In genomic region chr5:134873987-134874830, GRCh38 we compare ENCODE assay signal across 8 cellular contexts. TPM values are rescaled to one million over a fixed set of nuclear protein-coding genes. Genes with fewer than 3 reads are reported as not detected.
DNase-seq lines count a peak whose midpoint lies in the region; ATAC-seq and TF ChIP-seq lines count a peak whose summit lies in the region.

TXNDC15 (plus strand) TSS chr5:134874371; CDS start chr5:134874428, 57 bp downstream.

- peak; percentile 85 to 91 for ATAC-seq in activated naive CD4-positive, alpha-beta T cell treated with anti-CD3 and anti-CD28 coated beads, Interleukin-2, amount 50 U/mL, for 72 hours
- ATAC-seq in thoracic aorta (ENCODE audit: insufficient number of reproducible peaks, low FRiP score, low read depth): peak; percentile 89

- H3K4me3 Mint-ChIP-seq in glutamatergic neuron (ENCODE audit: unreplicated experiment) (peak within 1 kb of the TSS; percentile 97), osteocyte (ENCODE audit: unreplicated experiment) (peak within 1 kb of the TSS; percentile 92)

- H3K9me3 ChIP-seq in MG63 (no peaks in the 10 kb centered on the region), thoracic aorta (no peaks in the 10 kb centered on the region)

- H3K27ac Mint-ChIP-seq in activated naive CD4-positive, alpha-beta T cell treated with anti-CD3 and anti-CD28 coated beads, Interleukin-2, amount 50 U/mL, for 72 hours: peak within 1 kb of the TSS; percentile 95 to 99
- H3K27ac Mint-ChIP-seq in glutamatergic neuron (ENCODE audit: unreplicated experiment) (peak within 1 kb of the TSS; percentile 97), osteocyte (ENCODE audit: unreplicated experiment) (peak within 1 kb of the TSS; percentile 98)

- peaks cover 0 to 21% of the 10 kb centered on the region in 2 donors for H3K36me3 Mint-ChIP-seq in activated naive CD4-positive, alpha-beta T cell treated with anti-CD3 and anti-CD28 coated beads, Interleukin-2, amount 50 U/mL, for 72 hours
- H3K36me3 Mint-ChIP-seq in glutamatergic neuron (ENCODE audit: unreplicated experiment) (no peaks in the 10 kb centered on the region), osteocyte (ENCODE audit: unreplicated experiment) (peaks cover 7% of the 10 kb centered on the region)

- H3K36me3 ChIP-seq in H7 (replicated peaks; ENCODE audit: control insufficient read depth, insufficient read depth, low read length): no peaks in the 10 kb centered on the region
- peaks cover 7% of the 10 kb centered on the region for H3K36me3 ChIP-seq in MG63
- H3K36me3 ChIP-seq in thoracic aorta: no peaks in the 10 kb centered on the region

- H3K27me3 Mint-ChIP-seq in glutamatergic neuron (ENCODE audit: unreplicated experiment) (peaks cover 9% of the 10 kb centered on the region), osteocyte (ENCODE audit: unreplicated experiment) (no peaks in the 10 kb centered on the region)

- H3K4me1 Mint-ChIP-seq in glutamatergic neuron (ENCODE audit: low read depth, unreplicated experiment): peaks cover 7% of the 10 kb centered on the region
- peaks cover 27% of the 10 kb centered on the region for H3K4me1 Mint-ChIP-seq in osteocyte (ENCODE audit: unreplicated experiment)

- TF ChIP-seq CTCF in glutamatergic neuron (IDR thresholded peaks at IDR 0.05; ENCODE audit: partially characterized antibody, unreplicated experiment) (no peak), osteocyte (IDR thresholded peaks at IDR 0.05) (no peak), thoracic aorta (IDR thresholded peaks at IDR 0.05) (no peak)

- H3K27me3 ChIP-seq in H7 (ENCODE audit: control insufficient read depth, insufficient read depth, low read length): no peaks in the 10 kb centered on the region
- no peaks in the 10 kb centered on the region for H3K27me3 ChIP-seq in MG63
- no peaks in the 10 kb centered on the region for H3K27me3 ChIP-seq in thoracic aorta (replicated peaks; ENCODE audit: insufficient read depth)

- H3K4me3 ChIP-seq in H7 (ENCODE audit: insufficient read depth, low read depth, low read length) (peak within 1 kb of the TSS; percentile 89), MG63 (peak within 1 kb of the TSS; percentile 71), thoracic aorta (peak within 1 kb of the TSS; percentile 93)

- H3K9me3 Mint-ChIP-seq in activated naive CD4-positive, alpha-beta T cell treated with anti-CD3 and anti-CD28 coated beads, Interleukin-2, amount 50 U/mL, for 72 hours: peaks cover 3 to 5% of the 10 kb centered on the region in 2 donors
- H3K9me3 Mint-ChIP-seq in glutamatergic neuron (ENCODE audit: unreplicated experiment) (peaks cover 3% of the 10 kb centered on the region), osteocyte (ENCODE audit: unreplicated experiment) (no peaks in the 10 kb centered on the region)

- DNase-seq in G401 (ENCODE audit: low spot score) (peak; percentile 85), H7 (peak; percentile 96), MG63 (peak; percentile 91), SKM-1 (lab: John Stamatoyannopoulos, UW; ENCODE audit: unreplicated experiment) (peak; percentile 69), glutamatergic neuron (peak; percentile 91), osteocyte (ENCODE audit: extremely low spot score, unreplicated experiment) (peak; percentile 95), thoracic aorta (ENCODE audit: low spot score) (peak; percentile 59)
- DNase-seq in activated naive CD4-positive, alpha-beta T cell treated with anti-CD3 and anti-CD28 coated beads, Interleukin-2, amount 50 U/mL, for 72 hours (ENCODE audit: low spot score in 2 of 2): peak; percentile 83 to 88

- in situ Hi-C loops in G401 (cut with HindIII; ENCODE audit: low sequenced_read_pairs): no loop called here

- H3K4me1 ChIP-seq in thoracic aorta (ENCODE audit: control insufficient read depth in 1 of 2, low read depth in 2 of 2): peaks cover 14 to 24% of the 10 kb centered on the region in 2 donors

- H3K27ac ChIP-seq in thoracic aorta: peak within 1 kb of the TSS; percentile 90 to 96

RNA-seq across cellular contexts. Expression of gene TXNDC15, which starts in this region (rescaled TPM):
- total RNA-seq in G401 (2014; rRNA removed; shearing (Covaris generic)): 51.4 and 81.3 TPM in 2 replicates
- 22.5 and 25.5 TPM in 2 replicates for total RNA-seq in H7 (2014; rRNA removed; shearing (Covaris generic))
- 115 and 231 TPM in 2 replicates for total RNA-seq in MG63 (2014; rRNA removed; shearing (Covaris generic); ENCODE audit: low replicate concordance)
- 10 to 100 TPM; 20.1 to 31.8 TPM for total RNA-seq in activated naive CD4-positive, alpha-beta T cell treated with anti-CD3 and anti-CD28 coated beads, Interleukin-2, amount 50 U/mL, for 72 hours
- total RNA-seq in glutamatergic neuron (ENCODE audit: unreplicated experiment) (57.5 TPM), osteocyte (68.2 and 75.7 TPM in 2 replicates), thoracic aorta (100 to 1,000 TPM in 1 of 2 donors, 10 to 100 TPM in 1; 91.2 to 181 TPM)

Comparison
In these comparisons a context has a peak if more than half of its experiments do, and no peak if none do; other contexts are left out.
1. Peak in every context shown above with its lines: DNase-seq, ATAC-seq, H3K4me3 ChIP-seq and H3K27ac ChIP-seq.